Comparison of ENCODE assay signal across 21 cellular contexts in genomic region chr2:50840346-50841124, GRCh38.
DNase-seq lines count a peak whose midpoint lies in the region; ATAC-seq and TF ChIP-seq lines count a peak whose summit lies in the region.
"Had no signal": no experiment of that assay in that cellular context is flagged by ENCODE, and none has a peak within 500 bp of the region (broad histone marks: within the 10 kb centered on the region; RNA-seq: fewer than 3 reads in every experiment).

No MANE protein-coding gene starts in this region.

- H3K36me3 ChIP-seq in endocrine pancreas (ENCODE audit: control insufficient read depth, insufficient read depth, low read length) = no peaks in the 10 kb centered on the region
- H3K36me3 ChIP-seq in SK-N-SH (replicated peaks in 1 of 2; ENCODE audit: control insufficient read depth in 1 of 2, insufficient read depth in 2 of 2, low read length in 1 of 2) = no peaks in the 10 kb centered on the region
- H3K36me3 ChIP-seq: suprapubic skin had no signal

- H3K4me1 ChIP-seq in endocrine pancreas (ENCODE audit: control insufficient read depth, insufficient read depth, low read length) = no peaks in the 10 kb centered on the region
- no peaks in the 10 kb centered on the region for H3K4me1 ChIP-seq in SK-N-SH (ENCODE audit: control insufficient read depth in 1 of 2, insufficient read depth in 2 of 2, low read depth in 1 of 2, low read length in 1 of 2)
- H3K4me1 ChIP-seq: suprapubic skin had no signal

- no peak for TF ChIP-seq CTCF in SK-N-SH (IDR thresholded peaks at IDR 0.05)

- ATAC-seq in HG02970 (IDR thresholded peaks at IDR 0.05; ENCODE audit: low FRiP score, unreplicated experiment) = no peak
- ATAC-seq: activated naive CD8-positive, alpha-beta T cell treated with anti-CD3 and anti-CD28 coated beads, Interleukin-2, amount 50 U/mL, for 24 hours; stimulated activated effector memory CD8-positive, alpha-beta T cell treated with anti-CD3 and anti-CD28 coated beads, Interleukin-12 subunit alpha, Interleukin-12 subunit beta, amount 100 ng/mL, for 72 hours; T-helper 17 cell had no signal

- no peak overlapping the region for H3K9ac ChIP-seq in endocrine pancreas (ENCODE audit: control insufficient read depth, insufficient read depth, low read length)
- H3K9ac ChIP-seq in SK-N-SH = no peak overlapping the region

- peak; percentile 96 for DNase-seq in DMS79 treated with DMSO at 0.1 percent for 48 hours (lab: John Stamatoyannopoulos, UW)
- DNase-seq in NCI-H1694 (lab: John Stamatoyannopoulos, UW) = peak; percentile 46
- peak; percentile 90 for DNase-seq in NCI-H446 treated with DMSO at 0.1 percent for 48 hours (lab: John Stamatoyannopoulos, UW)
- no peak for DNase-seq in SK-N-SH
- no peak for DNase-seq in A172 (ENCODE audit: low spot score)
- DNase-seq in NCI-H1092 treated with DMSO at 0.1 percent for 48 hours (lab: John Stamatoyannopoulos, UW) = no peak
- DNase-seq: activated CD4-positive, alpha-beta T cell treated with anti-CD3 and anti-CD28 coated beads, Interleukin-2, amount 50 U/mL, for 4 hours; activated gamma-delta T cell; activated naive CD8-positive, alpha-beta T cell treated with anti-CD3 and anti-CD28 coated beads, Interleukin-2, amount 50 U/mL, for 24 hours; Calu3; H7; stimulated activated CD4-positive, alpha-beta T cell treated with anti-CD3 and anti-CD28 coated beads, Interleukin-2, amount 100 ng/mL, for 24 hours; T-helper 17 cell had no signal

- CTCF ChIA-PET in SK-N-SH (lab: Yijun Ruan, JAX) = no interaction called here

- H3K27me3 ChIP-seq in endocrine pancreas (ENCODE audit: control insufficient read depth, insufficient read depth, low read length) = no peaks in the 10 kb centered on the region
- H3K27me3 ChIP-seq in SK-N-SH (ENCODE audit: insufficient read depth) = no peaks in the 10 kb centered on the region
- H3K27me3 ChIP-seq: suprapubic skin had no signal

- no peaks in the 10 kb centered on the region for H3K9me2 ChIP-seq in SK-N-SH

- TF ChIP-seq EP300 in SK-N-SH (IDR thresholded peaks at IDR 0.05; ENCODE audit: borderline replicate concordance in 1 of 2, low read depth in 1 of 2, low read length in 1 of 2) = no peak

- H3K4me2 ChIP-seq in SK-N-SH = no peak overlapping the region

- WGBS in SK-N-SH (ENCODE audit: low lambda C conversion rate) = 47% methylated on average over 11 of the region's 11 CpGs

- TF ChIP-seq RAD21 in SK-N-SH (IDR thresholded peaks at IDR 0.05; ENCODE audit: low read length) = no peak

- H3K79me2 ChIP-seq in SK-N-SH (ENCODE audit: insufficient read depth) = no peaks in the 10 kb centered on the region

- POLR2A ChIA-PET in SK-N-SH (lab: Yijun Ruan, JAX) = no interaction called here

- H3K4me3 ChIP-seq in endocrine pancreas (ENCODE audit: control insufficient read depth, insufficient read depth, low read length) (peak overlapping the region; percentile 11), SK-N-SH (ENCODE audit: low read depth in 2 of 2, low read length in 1 of 2) (no peak overlapping the region)
- H3K4me3 ChIP-seq: coronary artery, lung, skin epidermis, suprapubic skin had no signal

- H3K9me3 ChIP-seq in endocrine pancreas (ENCODE audit: control insufficient read depth, low read length) (no peaks in the 10 kb centered on the region), SK-N-SH (no peaks in the 10 kb centered on the region)
- H3K9me3 ChIP-seq: suprapubic skin had no signal

- H3K27ac ChIP-seq in SK-N-SH (ENCODE audit: low read depth in 2 of 2, low read length in 1 of 2) = no peak overlapping the region
- H3K27ac ChIP-seq: coronary artery, skin epidermis, suprapubic skin, VCaP had no signal

- no peak overlapping the region for H2AFZ ChIP-seq in SK-N-SH (ENCODE audit: low read depth)

- H4K20me1 ChIP-seq in SK-N-SH (ENCODE audit: insufficient read depth) = no peaks in the 10 kb centered on the region

- no peaks in the 10 kb centered on the region for H3F3A ChIP-seq in SK-N-SH (replicated peaks; ENCODE audit: insufficient read depth)

TF ChIP-seq in SK-N-SH, 30 proteins besides CTCF, POLR2A, EP300 and RAD21:
- TF ChIP-seq USF1 (IDR thresholded peaks at IDR 0.05; ENCODE audit: borderline replicate concordance, low read depth) = no peak

Comparison
In these comparisons a context has a peak if more than half of its experiments do, and no peak if none do; other contexts are left out.
1. DNase-seq: peak in DMS79 treated with DMSO at 0.1 percent for 48 hours (single experiment), NCI-H1694 (single experiment) and NCI-H446 treated with DMSO at 0.1 percent for 48 hours (single experiment); none in SK-N-SH (single experiment), A172 (single experiment) and NCI-H1092 treated with DMSO at 0.1 percent for 48 hours (single experiment).